In the genomic region with DNA sequence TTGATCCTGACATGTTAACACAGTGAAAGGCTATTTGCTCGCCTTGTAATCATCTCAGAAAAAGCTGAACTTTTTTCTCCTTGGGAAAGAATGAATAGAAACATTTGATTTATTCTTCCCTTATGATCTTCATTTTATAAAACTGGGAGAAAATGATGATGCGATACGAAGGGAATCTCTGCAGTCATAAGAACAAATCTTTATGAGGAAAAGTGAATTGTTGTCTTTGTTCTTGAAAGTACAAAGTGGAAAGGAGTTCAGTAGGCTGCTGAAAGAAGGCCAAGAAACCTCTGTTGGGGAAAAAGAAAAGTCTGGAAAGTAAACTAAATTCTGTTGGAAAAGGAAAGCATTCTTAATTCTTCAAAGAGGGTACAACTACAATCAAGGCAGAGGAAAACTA, we compare ENCODE assay signal across 17 cellular contexts.
A peak's percentile ranks its signal among the peaks of the same experiment; 100 is the strongest.
DNase-seq lines count a peak whose midpoint lies in the region; ATAC-seq and TF ChIP-seq lines count a peak whose summit lies in the region.
"Had no signal": no experiment of that assay in that cellular context is flagged by ENCODE, and none has a peak within 500 bp of the region (broad histone marks: within the 10 kb centered on the region; RNA-seq: fewer than 3 reads in every experiment).

No MANE protein-coding gene starts in this region.

- no peak for DNase-seq in hepatocyte (ENCODE audit: low spot score)
- no peak for DNase-seq in nephron progenitor cell
- DNase-seq in NCI-H446 treated with DMSO at 0.1 percent for 48 hours (lab: John Stamatoyannopoulos, UW) = no peak
- no peak for DNase-seq in brain microvascular endothelial cell
- DNase-seq: 8988T; Calu3; CD4-positive, alpha-beta memory T cell; DMS79 treated with DMSO at 0.1 percent for 48 hours; GF-D8; HCEC 1CT; IMR-90 had no signal

- no peaks in the 10 kb centered on the region for H3K9me3 ChIP-seq in hepatocyte (ENCODE audit: low read depth)
- H3K9me3 ChIP-seq: BLaER1 had no signal

- H3K79me2 ChIP-seq in hepatocyte = no peaks in the 10 kb centered on the region

- peak overlapping the region; percentile 22 for H3K4me2 ChIP-seq in hepatocyte
- H3K4me2 ChIP-seq: BLaER1 had no signal

- H3K27me3 Mint-ChIP-seq in brain (peaks cover 5% of the 10 kb centered on the region), nephron progenitor cell (ENCODE audit: low read depth, poor library complexity) (no peaks in the 10 kb centered on the region)

- H3K27ac ChIP-seq in 22Rv1 = peak overlapping the region; percentile 54
- H3K27ac ChIP-seq in hepatocyte = peak overlapping the region; percentile 33
- no peak overlapping the region for H3K27ac ChIP-seq in brain microvascular endothelial cell
- H3K27ac ChIP-seq: BLaER1 had no signal

- H2AFZ ChIP-seq in hepatocyte = no peak overlapping the region

- WGBS in hepatocyte (ENCODE audit: low lambda C conversion rate, missing lambda C conversion rate) = 54% methylated on average over 3 of the region's 3 CpGs

- no peak for ATAC-seq in GM21423 (IDR thresholded peaks at IDR 0.05; ENCODE audit: unreplicated experiment)
- no peak for ATAC-seq in HG02571 (IDR thresholded peaks at IDR 0.05; ENCODE audit: unreplicated experiment)

- H3K9me2 ChIP-seq in hepatocyte (replicated peaks; ENCODE audit: insufficient read depth) = no peaks in the 10 kb centered on the region

- H3K27me3 ChIP-seq in hepatocyte = no peaks in the 10 kb centered on the region
- H3K27me3 ChIP-seq in brain microvascular endothelial cell (replicated peaks) = no peaks in the 10 kb centered on the region
- H3K27me3 ChIP-seq: BLaER1 had no signal

- H3K9me3 Mint-ChIP-seq in brain = peaks cover 0 to 3% (median 0%) of the 10 kb centered on the region in 5 experiments
- H3K9me3 Mint-ChIP-seq in nephron progenitor cell = peaks cover 7% of the 10 kb centered on the region

- in situ Hi-C loops in brain microvascular endothelial cell (cut with HindIII; ENCODE audit: low pct_ligation_motif_present, low sequenced_read_pairs) = no loop called here

- peaks cover 10% of the 10 kb centered on the region for H3K4me1 ChIP-seq in hepatocyte (ENCODE audit: insufficient read depth)
- H3K4me1 ChIP-seq: BLaER1 had no signal

- peaks cover 22% of the 10 kb centered on the region for H3K4me1 Mint-ChIP-seq in brain
- H3K4me1 Mint-ChIP-seq in nephron progenitor cell = peaks cover 2% of the 10 kb centered on the region
- H3K4me1 Mint-ChIP-seq: CD14-positive monocyte; CD4-positive, alpha-beta memory T cell had no signal

- TF ChIP-seq CTCF in 22Rv1 (IDR thresholded peaks at IDR 0.05) (no peak), brain (conservative IDR thresholded peaks at IDR 0.05) (no peak), hepatocyte (IDR thresholded peaks at IDR 0.05; ENCODE audit: poor library complexity) (no peak), nephron progenitor cell (IDR thresholded peaks at IDR 0.05) (no peak), brain microvascular endothelial cell (IDR thresholded peaks at IDR 0.05; ENCODE audit: low read depth, low read length, missing control alignments) (no peak)

- no peak overlapping the region for H3K4me3 ChIP-seq in hepatocyte
- no peak overlapping the region for H3K4me3 ChIP-seq in brain microvascular endothelial cell (ENCODE audit: low read depth, low read length)
- H3K4me3 ChIP-seq: BLaER1 had no signal

- H3K36me3 ChIP-seq in hepatocyte (replicated peaks; ENCODE audit: insufficient read depth, low read depth) (no peaks in the 10 kb centered on the region), brain microvascular endothelial cell (replicated peaks) (no peaks in the 10 kb centered on the region)
- H3K36me3 ChIP-seq: BLaER1 had no signal

- no peaks in the 10 kb centered on the region for H3K36me3 Mint-ChIP-seq in brain
- H3K36me3 Mint-ChIP-seq in nephron progenitor cell (ENCODE audit: low read depth) = no peaks in the 10 kb centered on the region
- H3K36me3 Mint-ChIP-seq: CD14-positive monocyte; CD4-positive, alpha-beta memory T cell had no signal

- H4K20me1 ChIP-seq in hepatocyte (ENCODE audit: insufficient read depth, poor library complexity, severe bottlenecking) = no peaks in the 10 kb centered on the region
- H4K20me1 ChIP-seq: BLaER1 had no signal

- H3K27ac Mint-ChIP-seq in brain (peak overlapping the region in 3 of 5 experiments; percentile 5 to 46 (median 44)), nephron progenitor cell (peak overlapping the region; percentile 52)
- H3K27ac Mint-ChIP-seq: CD14-positive monocyte; CD4-positive, alpha-beta memory T cell had no signal

- peak overlapping the region in 1 of 5 experiments; percentile 10 for H3K4me3 Mint-ChIP-seq in brain
- H3K4me3 Mint-ChIP-seq in nephron progenitor cell = no peak overlapping the region
- H3K4me3 Mint-ChIP-seq: CD14-positive monocyte; CD4-positive, alpha-beta memory T cell had no signal
